29 cellular contexts compared by ENCODE assay signal in the genomic region with DNA sequence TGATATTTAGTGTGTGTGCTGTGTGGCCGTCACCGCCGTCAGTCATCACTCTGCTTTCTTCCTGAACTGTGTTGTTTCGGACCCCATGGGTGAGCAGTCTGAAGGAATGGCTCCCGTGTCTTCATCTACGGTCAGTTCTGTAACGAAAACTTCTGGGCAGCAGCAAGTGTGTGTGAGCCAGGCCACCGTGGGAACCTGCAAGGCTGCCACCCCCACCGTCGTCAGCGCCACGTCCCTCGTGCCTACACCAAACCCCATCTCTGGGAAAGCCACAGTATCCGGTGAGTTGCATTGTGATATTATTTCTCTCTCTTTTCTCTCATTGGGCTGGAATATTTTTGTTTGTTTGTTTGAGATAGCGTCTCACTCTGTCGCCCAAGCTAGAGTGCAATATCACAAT.
"Had no signal": no experiment of that assay in that cellular context is flagged by ENCODE, and none has a peak within 500 bp of the region (broad histone marks: within the 10 kb centered on the region; RNA-seq: fewer than 3 reads in every experiment).

No MANE protein-coding gene starts in this region.

- H3K9me3 Mint-ChIP-seq: activated B cell treated with CpG ODN at 0.5 μM for 24 hours; activated CD4-positive, alpha-beta memory T cell treated with anti-CD3 and anti-CD28 coated beads for 36 hours; activated CD4-positive, alpha-beta T cell treated with anti-CD3 and anti-CD28 coated beads, Interleukin-2, amount 10 ng/mL, durations not matched to agents 24 days and 14 days; T-helper 2 cell treated with Interferon-gamma antibody and Interleukin-4, amounts not matched to agents 5 μg/mL and 100 μg/mL, for 36 hours had no signal

- H3K27me3 Mint-ChIP-seq: activated B cell treated with CpG ODN at 0.5 μM for 24 hours; activated CD4-positive, alpha-beta memory T cell treated with anti-CD3 and anti-CD28 coated beads for 36 hours; activated CD4-positive, alpha-beta T cell treated with anti-CD3 and anti-CD28 coated beads, Interleukin-2, amount 10 ng/mL, durations not matched to agents 24 days and 14 days; activated CD8-positive, alpha-beta memory T cell treated with anti-CD3 and anti-CD28 coated beads, Interleukin-2, amount 10 ng/mL, durations not matched to agents 7 days and 5 days; activated naive CD8-positive, alpha-beta T cell; T-helper 17 cell had no signal

- H3K27ac ChIP-seq: body of pancreas, esophagus muscularis mucosa, gastroesophageal sphincter, WERI-Rb-1 had no signal

- H3K4me1 Mint-ChIP-seq: activated B cell treated with CpG ODN at 0.5 μM for 24 hours had no signal

- H3K9me3 ChIP-seq: body of pancreas, esophagus muscularis mucosa, gastroesophageal sphincter had no signal

- H3K4me1 ChIP-seq: body of pancreas, esophagus muscularis mucosa, gastroesophageal sphincter had no signal

- ATAC-seq: activated CD4-positive, CD25-positive, alpha-beta regulatory T cell treated with anti-CD3 and anti-CD28 coated beads, Interleukin-2, amount 50 U/mL, for 24 hours; activated CD8-positive, alpha-beta memory T cell treated with anti-CD3 and anti-CD28 coated beads, Interleukin-2, amount 10 ng/mL, durations not matched to agents 7 days and 5 days; activated CD8-positive, alpha-beta T cell treated with anti-CD3 and anti-CD28 coated beads, Interleukin-2, amount 10 ng/mL, durations not matched to agents 7 days and 5 days; body of pancreas; gastroesophageal sphincter; SK-N-SH treated with all-trans-retinoic acid at 6 μM for 48 hours; T-helper 17 cell had no signal

- H3K27ac Mint-ChIP-seq: activated B cell treated with CpG ODN at 0.5 μM for 24 hours; activated CD4-positive, alpha-beta memory T cell treated with anti-CD3 and anti-CD28 coated beads for 36 hours; activated CD8-positive, alpha-beta memory T cell treated with anti-CD3 and anti-CD28 coated beads, Interleukin-2, amount 10 ng/mL, durations not matched to agents 7 days and 5 days; activated naive CD8-positive, alpha-beta T cell; T-helper 2 cell treated with Interferon-gamma antibody and Interleukin-4, amounts not matched to agents 5 μg/mL and 100 μg/mL, for 36 hours had no signal

- H3K4me3 Mint-ChIP-seq: activated B cell treated with CpG ODN at 0.5 μM for 24 hours; activated CD4-positive, alpha-beta memory T cell treated with anti-CD3 and anti-CD28 coated beads for 36 hours; activated CD4-positive, alpha-beta T cell treated with anti-CD3 and anti-CD28 coated beads, Interleukin-2, amount 10 ng/mL, durations not matched to agents 24 days and 14 days; activated CD8-positive, alpha-beta memory T cell treated with anti-CD3 and anti-CD28 coated beads, Interleukin-2, amount 10 ng/mL, durations not matched to agents 7 days and 5 days; activated CD8-positive, alpha-beta T cell treated with anti-CD3 and anti-CD28 coated beads, Interleukin-2, amount 10 ng/mL, durations not matched to agents 7 days and 5 days; activated naive CD8-positive, alpha-beta T cell; T-helper 17 cell; T-helper 2 cell treated with Interferon-gamma antibody and Interleukin-4, amounts not matched to agents 5 μg/mL and 100 μg/mL, for 36 hours had no signal

- DNase-seq: activated B cell treated with CpG ODN at 0.5 μM for 24 hours; activated CD4-positive, alpha-beta memory T cell treated with anti-CD3 and anti-CD28 coated beads for 36 hours; activated CD4-positive, alpha-beta T cell treated with anti-CD3 and anti-CD28 coated beads, Interleukin-2, amount 10 ng/mL, durations not matched to agents 24 days and 14 days; activated CD8-positive, alpha-beta memory T cell treated with anti-CD3 and anti-CD28 coated beads, Interleukin-2, amount 10 ng/mL, durations not matched to agents 7 days and 5 days; activated CD8-positive, alpha-beta memory T cell treated with anti-CD3 and anti-CD28 coated beads, Interleukin-2, amount 50 U/mL, for 4 hours; activated CD8-positive, alpha-beta T cell treated with anti-CD3 and anti-CD28 coated beads, Interleukin-2, amount 10 ng/mL, durations not matched to agents 7 days and 5 days; activated gamma-delta T cell; activated naive CD4-positive, alpha-beta T cell treated with anti-CD3 and anti-CD28 coated beads, Interleukin-2, amount 50 U/mL, for 16 hours; activated naive CD4-positive, alpha-beta T cell treated with Interleukin-2 at 50 U/mL for 16 hours; activated T-cell treated with anti-CD3 and anti-CD28 coated beads, Interleukin-2, amount 50 U/mL, for 1 hour; activated T-cell treated with anti-CD3 and anti-CD28 coated beads, Interleukin-2, amount 50 U/mL, for 48 hours; amniotic stem cell; anterior cingulate cortex; body of pancreas; caudate nucleus; cortex of kidney; dermis blood vessel endothelial cell; effector CD4-positive, alpha-beta T cell; foreskin melanocyte; T-helper 1 cell; T-helper 17 cell; T1000; WERI-Rb-1 had no signal

- H3K27me3 ChIP-seq: body of pancreas, esophagus muscularis mucosa, gastroesophageal sphincter had no signal

- H3K4me3 ChIP-seq: body of pancreas, esophagus muscularis mucosa, gastroesophageal sphincter had no signal
